ENCODE assay signal across 25 cellular contexts in genomic region chr17:74804683-74805082, GRCh38. TPM values are rescaled to one million over a fixed set of nuclear protein-coding genes. Genes with fewer than 3 reads are reported as not detected.
"Had no signal": no experiment of that assay in that cellular context is flagged by ENCODE, and none has a peak within 500 bp of the region (broad histone marks: within the 10 kb centered on the region; RNA-seq: fewer than 3 reads in every experiment).

No MANE protein-coding gene starts in this region.

- H3K27me3 ChIP-seq: colonic mucosa, dorsolateral prefrontal cortex, esophagus muscularis mucosa, esophagus squamous epithelium, foreskin keratinocyte, gastrocnemius medialis, gastroesophageal sphincter, heart left ventricle, heart right ventricle had no signal

- H3K9me3 ChIP-seq: colonic mucosa, esophagus muscularis mucosa, esophagus squamous epithelium, gastrocnemius medialis, gastroesophageal sphincter, heart left ventricle, heart right ventricle had no signal

- ATAC-seq: effector memory CD8-positive, alpha-beta T cell; esophagus mucosa; foreskin keratinocyte; gastroesophageal sphincter had no signal

- H3K36me3 ChIP-seq: colonic mucosa had no signal

- H3K4me3 ChIP-seq: colonic mucosa, coronary artery, dorsolateral prefrontal cortex, esophagus muscularis mucosa, esophagus squamous epithelium, gastrocnemius medialis, gastroesophageal sphincter, heart left ventricle, heart right ventricle had no signal

- H3K4me1 ChIP-seq: colonic mucosa, esophagus squamous epithelium, foreskin keratinocyte, gastrocnemius medialis, gastroesophageal sphincter had no signal

- DNase-seq: colonic mucosa; cortex of kidney; dermis blood vessel endothelial cell; effector CD4-positive, alpha-beta T cell; effector memory CD4-positive, alpha-beta T cell; effector memory CD8-positive, alpha-beta T cell; endodermal cell; erythroblast; esophagus squamous epithelium; foreskin fibroblast; foreskin keratinocyte; foreskin melanocyte; gastrocnemius medialis; glutamatergic neuron; head of caudate nucleus had no signal

- H3K27ac ChIP-seq: colonic mucosa, coronary artery, epithelial cell of prostate, esophagus muscularis mucosa, esophagus squamous epithelium, foreskin keratinocyte, gastrocnemius medialis, gastroesophageal sphincter, heart right ventricle had no signal

RNA-seq across cellular contexts. Expression of gene GRIN2C, which starts 55.0 kb away (rescaled TPM):
- total RNA-seq: dermis microvascular lymphatic vessel endothelial cell, epithelial cell of proximal tubule, esophagus mucosa, foreskin keratinocyte had no signal
- polyA plus RNA-seq: foreskin keratinocyte had no signal
